In genomic region chr12:121184984-121185894, GRCh38 we compare ENCODE assay signal across 24 cellular contexts. TPM values are rescaled to one million over a fixed set of nuclear protein-coding genes. Genes with fewer than 3 reads are reported as not detected.
DNase-seq lines count a peak whose midpoint lies in the region; ATAC-seq, FAIRE-seq and TF ChIP-seq lines count a peak whose summit lies in the region.
"Had no signal": no experiment of that assay in that cellular context is flagged by ENCODE, and none has a peak within 500 bp of the region (broad histone marks: within the 10 kb centered on the region; RNA-seq: fewer than 3 reads in every experiment).

No MANE protein-coding gene starts in this region.

- TF ChIP-seq POLR2A in K562 (conservative IDR thresholded peaks at IDR 0.05) (no peak), stomach (IDR thresholded peaks at IDR 0.05) (no peak)

- H2AFZ ChIP-seq in GM23338 (peak overlapping the region; percentile 59; the same call in 1 of the 2 replicates), K562 (ENCODE audit: low read depth, low read length) (no peak overlapping the region; the same call in 1 of the 2 replicates)

- no peak for TF ChIP-seq CTCF in GM23338 (conservative IDR thresholded peaks at IDR 0.05; ENCODE audit: low read depth in 2 of 2)
- TF ChIP-seq CTCF in K562 (IDR thresholded peaks at IDR 0.05 in 2 of 3, conservative IDR thresholded peaks at IDR 0.05 in 1 of 3; ENCODE audit: insufficient read depth in 2 of 3, low read depth in 1 of 3, low read length in 3 of 3): no peak
- no peak for TF ChIP-seq CTCF in stomach (IDR thresholded peaks at IDR 0.05)

- H3K4me1 Mint-ChIP-seq in GM23338: no peaks in the 10 kb centered on the region
- peaks cover 0 to 6% (median 0%) of the 10 kb centered on the region in 7 donors for H3K4me1 Mint-ChIP-seq in naive thymus-derived CD4-positive, alpha-beta T cell
- H3K4me1 Mint-ChIP-seq: activated T-helper 17 cell treated with anti-CD3 and anti-CD28 coated beads, Interleukin-2, amount 50 U/mL, for 72 hours; brain had no signal

- H3K27ac Mint-ChIP-seq in GM23338: no peak overlapping the region
- no peak overlapping the region for H3K27ac Mint-ChIP-seq in naive thymus-derived CD4-positive, alpha-beta T cell
- H3K27ac Mint-ChIP-seq: activated CD8-positive, alpha-beta memory T cell treated with anti-CD3 and anti-CD28 coated beads, Interleukin-2, amount 10 ng/mL, durations not matched to agents 7 days and 5 days; activated naive CD8-positive, alpha-beta T cell treated with anti-CD3 and anti-CD28 coated beads, Interleukin-2, amount 50 U/mL, for 24 hours; activated T-helper 17 cell treated with anti-CD3 and anti-CD28 coated beads, Interleukin-2, amount 50 U/mL, for 72 hours; brain had no signal

- no peaks in the 10 kb centered on the region for H3K36me3 Mint-ChIP-seq in GM23338 (ENCODE audit: low read depth)
- peaks cover 5 to 18% (median 12%) of the 10 kb centered on the region in 5 donors for H3K36me3 Mint-ChIP-seq in naive thymus-derived CD4-positive, alpha-beta T cell
- H3K36me3 Mint-ChIP-seq: brain had no signal

- peaks cover 4% of the 10 kb centered on the region for H3K27me3 Mint-ChIP-seq in GM23338 (ENCODE audit: insufficient read depth, low read depth, poor library complexity)
- H3K27me3 Mint-ChIP-seq in naive thymus-derived CD4-positive, alpha-beta T cell: no peaks in the 10 kb centered on the region
- H3K27me3 Mint-ChIP-seq: activated CD8-positive, alpha-beta memory T cell treated with anti-CD3 and anti-CD28 coated beads, Interleukin-2, amount 10 ng/mL, durations not matched to agents 7 days and 5 days; activated naive CD8-positive, alpha-beta T cell treated with anti-CD3 and anti-CD28 coated beads, Interleukin-2, amount 50 U/mL, for 24 hours; activated T-helper 17 cell treated with anti-CD3 and anti-CD28 coated beads, Interleukin-2, amount 50 U/mL, for 72 hours; brain had no signal

- CTCF ChIA-PET in K562 (lab: Yijun Ruan, JAX; ENCODE audit: low intra/inter-chr PET ratio): no interaction called here
- CTCF ChIA-PET in naive thymus-derived CD4-positive, alpha-beta T cell (lab: Charles Lee): no interaction called here

- no peak for ATAC-seq in GM23338
- no peak for ATAC-seq in K562
- peak; percentile 51 for ATAC-seq in naive thymus-derived CD4-positive, alpha-beta T cell
- no peak for ATAC-seq in GM18868 (IDR thresholded peaks at IDR 0.05; ENCODE audit: unreplicated experiment)
- ATAC-seq: activated CD8-positive, alpha-beta memory T cell treated with anti-CD3 and anti-CD28 coated beads, Interleukin-2, amount 10 ng/mL, durations not matched to agents 7 days and 5 days; activated naive CD8-positive, alpha-beta T cell treated with anti-CD3 and anti-CD28 coated beads, Interleukin-2, amount 50 U/mL, for 24 hours; activated T-helper 17 cell treated with anti-CD3 and anti-CD28 coated beads, Interleukin-2, amount 50 U/mL, for 72 hours; heart left ventricle; left lung had no signal

- H3K9me3 Mint-ChIP-seq in GM23338: no peaks in the 10 kb centered on the region
- peaks cover 0 to 5% (median 0%) of the 10 kb centered on the region in 11 donors for H3K9me3 Mint-ChIP-seq in naive thymus-derived CD4-positive, alpha-beta T cell
- H3K9me3 Mint-ChIP-seq: activated naive CD8-positive, alpha-beta T cell treated with anti-CD3 and anti-CD28 coated beads, Interleukin-2, amount 50 U/mL, for 24 hours; activated T-helper 17 cell treated with anti-CD3 and anti-CD28 coated beads, Interleukin-2, amount 50 U/mL, for 72 hours had no signal

- DNase-seq in GM23338 (ENCODE audit: low spot score) (no peak), NOMO-1 treated with dmso at 0.1 percent for 144 hours (lab: John Stamatoyannopoulos, UW; ENCODE audit: unreplicated experiment) (peak; percentile 25), K562 (ENCODE audit: extremely low read depth in 1 of 4, low spot score in 3 of 4) (no peak), NCI-H187 (lab: John Stamatoyannopoulos, UW) (no peak), SKM-1 (lab: John Stamatoyannopoulos, UW; ENCODE audit: unreplicated experiment) (no peak), stomach (no peak)
- no peak for DNase-seq in naive thymus-derived CD4-positive, alpha-beta T cell
- DNase-seq: activated CD8-positive, alpha-beta memory T cell treated with anti-CD3 and anti-CD28 coated beads, Interleukin-2, amount 10 ng/mL, durations not matched to agents 7 days and 5 days; activated naive CD8-positive, alpha-beta T cell treated with anti-CD3 and anti-CD28 coated beads, Interleukin-2, amount 50 U/mL, for 24 hours; DMS79 treated with DMSO at 0.1 percent for 48 hours; HCEC 1CT; heart left ventricle; NCI-H1436 treated with DMSO at 0.1 percent for 48 hours; NCI-H774; stimulated activated CD4-positive, alpha-beta T cell treated with anti-CD3 and anti-CD28 coated beads, Interleukin-2, amount 100 ng/mL, for 48 hours; T-helper 9 cell had no signal

- no peak overlapping the region for H3K9ac ChIP-seq in K562 (ENCODE audit: insufficient read depth in 1 of 2, low read depth in 2 of 2, low read length in 2 of 2)

- H4K20me1 ChIP-seq in GM23338 (replicated peaks; ENCODE audit: insufficient read depth): no peaks in the 10 kb centered on the region
- no peaks in the 10 kb centered on the region for H4K20me1 ChIP-seq in K562 (replicated peaks; ENCODE audit: control insufficient read depth, insufficient read depth, low read length)

- POLR2A ChIA-PET in K562 (lab: Yijun Ruan, JAX): interaction anchor here (0.6 to 1.5 kb wide), 5 partner anchors 10 to 113 kb away, joined by 3 to 4 read pairs (median 3); no protein-coding TSS in a partner anchor
- POLR2A ChIA-PET in naive thymus-derived CD4-positive, alpha-beta T cell (lab: Charles Lee): interaction anchor here (0.6 kb wide), 1 partner anchor 9 kb away, joined by 4 read pairs; no protein-coding TSS in a partner anchor

- no TSS peak for BruUV-seq in K562 (replicated peaks; lab: Mats Ljungman, UMichigan)

- in situ Hi-C loops in K562 (cut with MboI): no loop called here

- H3K79me2 ChIP-seq in GM23338 (replicated peaks; ENCODE audit: insufficient read depth): no peaks in the 10 kb centered on the region
- H3K79me2 ChIP-seq in K562 (ENCODE audit: control insufficient read depth, insufficient read depth, low read length): no peaks in the 10 kb centered on the region

- intact Hi-C loops in K562 (cut with micrococcal nuclease): no loop called here
- intact Hi-C loops in naive thymus-derived CD4-positive, alpha-beta T cell (cut with micrococcal nuclease): no loop called here
- intact Hi-C loops in stomach (cut with DNase I; ENCODE audit: low total_unique reads): no loop called here

- no peaks in the 10 kb centered on the region for H3F3A ChIP-seq in GM23338 (replicated peaks; ENCODE audit: low read depth)

- no peaks in the 10 kb centered on the region for H3K9me3 ChIP-seq in K562 (replicated peaks; ENCODE audit: control insufficient read depth, insufficient read depth, low read depth, low read length)
- H3K9me3 ChIP-seq in naive thymus-derived CD4-positive, alpha-beta T cell (ENCODE audit: control insufficient read depth in 2 of 3, low read length in 3 of 3): no peaks in the 10 kb centered on the region
- H3K9me3 ChIP-seq in stomach: no peaks in the 10 kb centered on the region
- H3K9me3 ChIP-seq: left lung had no signal

- no peaks in the 10 kb centered on the region for H3K9me2 ChIP-seq in GM23338 (ENCODE audit: insufficient read depth)

- no peak for FAIRE-seq in K562 (lab: Jason Lieb, UNC)
- FAIRE-seq: colon, RCC 7860 had no signal

- H3K27me3 ChIP-seq in GM23338 (ENCODE audit: insufficient read depth) (no peaks in the 10 kb centered on the region), K562 (ENCODE audit: control insufficient read depth in 2 of 2, insufficient read depth in 2 of 2, low read length in 2 of 2) (no peaks in the 10 kb centered on the region), stomach (no peaks in the 10 kb centered on the region)
- no peaks in the 10 kb centered on the region for H3K27me3 ChIP-seq in naive thymus-derived CD4-positive, alpha-beta T cell (ENCODE audit: control insufficient read depth in 2 of 2, insufficient read depth in 2 of 2, low read length in 2 of 2)
- H3K27me3 ChIP-seq: heart left ventricle, left lung had no signal

- H3K4me1 ChIP-seq in GM23338 (ENCODE audit: insufficient read depth) (no peaks in the 10 kb centered on the region), K562 (replicated peaks in 1 of 2; ENCODE audit: control insufficient read depth in 2 of 2, insufficient read depth in 2 of 2, low read length in 2 of 2) (peaks cover 17 to 22% of the 10 kb centered on the region in 2 experiments), stomach (no peaks in the 10 kb centered on the region)
- H3K4me1 ChIP-seq in naive thymus-derived CD4-positive, alpha-beta T cell (ENCODE audit: control insufficient read depth in 2 of 2, insufficient read depth in 2 of 2, low read length in 2 of 2): no peaks in the 10 kb centered on the region

- H3K36me3 ChIP-seq in GM23338 (ENCODE audit: insufficient read depth): no peaks in the 10 kb centered on the region
- no peaks in the 10 kb centered on the region for H3K36me3 ChIP-seq in K562 (ENCODE audit: control insufficient read depth, insufficient read depth, low read length)
- no peaks in the 10 kb centered on the region for H3K36me3 ChIP-seq in naive thymus-derived CD4-positive, alpha-beta T cell (ENCODE audit: control insufficient read depth in 2 of 3, insufficient read depth in 3 of 3, low read length in 3 of 3)
- peaks cover 0 to 10% (median 7%) of the 10 kb centered on the region in 4 donors for H3K36me3 ChIP-seq in stomach

- H3K4me3 ChIP-seq in GM23338: no peak overlapping the region
- H3K4me3 ChIP-seq in K562: no peak overlapping the region
- H3K4me3 ChIP-seq in naive thymus-derived CD4-positive, alpha-beta T cell (ENCODE audit: low read length): no peak overlapping the region
- H3K4me3 ChIP-seq in stomach: no peak overlapping the region
- H3K4me3 ChIP-seq: heart left ventricle, left lung, SK-N-MC, smooth muscle cell had no signal

- H3K9me1 ChIP-seq in K562 (ENCODE audit: control insufficient read depth, insufficient read depth, low read length): no peaks in the 10 kb centered on the region

- WGBS in K562 (ENCODE audit: insufficient coverage, low coverage, missing lambda C conversion rate): 61% methylated on average over 7 of the region's 7 CpGs
- WGBS in stomach, 5 donors: 85 to 96% (median 95%) methylated on average over 7 of the region's 7 CpGs

- H3K4me2 ChIP-seq in GM23338: no peak overlapping the region
- no peak overlapping the region for H3K4me2 ChIP-seq in K562 (ENCODE audit: insufficient read depth, low read length)
- H3K4me2 ChIP-seq: smooth muscle cell had no signal

- no peak overlapping the region for H3K27ac ChIP-seq in GM23338 (ENCODE audit: low read depth)
- H3K27ac ChIP-seq in K562 (ENCODE audit: extremely low read depth, low read depth, low read length): no peak overlapping the region
- no peak overlapping the region for H3K27ac ChIP-seq in naive thymus-derived CD4-positive, alpha-beta T cell (ENCODE audit: low read depth, low read length)
- H3K27ac ChIP-seq in stomach: no peak overlapping the region
- H3K27ac ChIP-seq: heart left ventricle, left lung, SK-N-MC had no signal

- no peak overlapping the region for H3K4me3 Mint-ChIP-seq in GM23338
- no peak overlapping the region for H3K4me3 Mint-ChIP-seq in naive thymus-derived CD4-positive, alpha-beta T cell
- H3K4me3 Mint-ChIP-seq: activated CD8-positive, alpha-beta memory T cell treated with anti-CD3 and anti-CD28 coated beads, Interleukin-2, amount 10 ng/mL, durations not matched to agents 7 days and 5 days; activated naive CD8-positive, alpha-beta T cell treated with anti-CD3 and anti-CD28 coated beads, Interleukin-2, amount 50 U/mL, for 24 hours; activated T-helper 17 cell treated with anti-CD3 and anti-CD28 coated beads, Interleukin-2, amount 50 U/mL, for 72 hours; brain had no signal

- no peak for TF ChIP-seq EP300 in K562 (IDR thresholded peaks at IDR 0.05; ENCODE audit: low read length)
- no peak for TF ChIP-seq EP300 in stomach (IDR thresholded peaks at IDR 0.05)

- no peak for TF ChIP-seq RAD21 in K562 (CRISPR knock-in tag; conservative IDR thresholded peaks at IDR 0.05 in 1 of 2, IDR thresholded peaks at IDR 0.05 in 1 of 2)

RNA-seq across cellular contexts. Expression of gene P2RX4, which starts 24.7 kb away (rescaled TPM):
- 18.9 and 19.5 TPM in 2 replicates for total RNA-seq in GM23338 (2014; rRNA removed; shearing (Covaris generic))
- polyA plus RNA-seq in GM23338 (2016; fragmentation: Nextera tagmentation; extraction: Ambion mirVana) (5.6 and 5.9 TPM in 2 replicates), K562 (2011; rRNA removed) (15.4 and 20.8 TPM in 2 replicates), K562 (2014; fragmentation: Illumina TruSeq; extraction: Trizol) (11.7 and 13.0 TPM in 2 replicates), K562 (2014; fragmentation: Nextera tagmentation; extraction: Ambion mirVana) (1 to 10 TPM; 6.6 to 10.0 TPM), K562 (2014; rRNA removed) (21.5 and 23.4 TPM in 2 replicates), stomach (10 to 100 TPM; 14.1 to 29.5 (median 24.0) TPM)
- 40.9 and 60.5 TPM in 2 replicates for total RNA-seq in K562 (2011; cell fraction: chromatin; rRNA removed; ENCODE audit: low replicate concordance)
- total RNA-seq in K562 (2011; cell fraction: nucleolus; rRNA removed): 47.8 and 47.9 TPM in 2 replicates
- total RNA-seq in K562 (2011; cell fraction: nucleoplasm; rRNA removed): 55.4 and 61.5 TPM in 2 replicates
- total RNA-seq in K562 (2014; rRNA removed) (14.3 and 18.9 TPM in 2 replicates), K562 (2014; rRNA removed; fragmentation: Illumina TruSeq; extraction: Trizol) (7.8 and 9.6 TPM in 2 replicates), K562 (2015; rRNA removed; fragmentation: Illumina TruSeq; extraction: Trizol) (8.3 and 10.5 TPM in 2 replicates), K562 (2021) (12.8 and 14.2 TPM in 2 replicates), stomach (10 to 100 TPM; 13.8 to 65.2 (median 28.8) TPM)
- 21.4 and 26.2 TPM in 2 replicates for polyA plus RNA-seq in K562 (2011; cell fraction: cytosol; rRNA removed)
- 26.6 and 29.1 TPM in 2 replicates for polyA plus RNA-seq in K562 (2011; cell fraction: nucleus; rRNA removed)
- polyA plus RNA-seq in K562 (2012): 12.8 and 57.1 TPM in 2 replicates
- 14.9 and 19.2 TPM in 2 replicates for polyA minus RNA-seq in K562 (2011; rRNA and poly(A)+ RNA removed)
- 5.3 and 9.4 TPM in 2 replicates for polyA minus RNA-seq in K562 (2011; cell fraction: cytosol; rRNA and poly(A)+ RNA removed)
- 10.4 and 14.0 TPM in 2 replicates for polyA minus RNA-seq in K562 (2011; cell fraction: nucleus; rRNA and poly(A)+ RNA removed)
- total RNA-seq in naive thymus-derived CD4-positive, alpha-beta T cell: 10 to 100 TPM; 34.1 to 56.9 (median 40.5) TPM
- polyA plus RNA-seq in naive thymus-derived CD4-positive, alpha-beta T cell: 10 to 100 TPM; 42.0 to 42.9 TPM

RNA-seq across cellular contexts. Expression of gene P2RX7, which starts 52.6 kb away (rescaled TPM):
- total RNA-seq in GM23338 (2014; rRNA removed; shearing (Covaris generic)): 0.24 and 0.74 TPM in 2 replicates
- 0.43 and 0.48 TPM in 2 replicates for polyA plus RNA-seq in GM23338 (2016; fragmentation: Nextera tagmentation; extraction: Ambion mirVana)
- total RNA-seq in K562 (2011; cell fraction: chromatin; rRNA removed; ENCODE audit: low replicate concordance): 0.42 TPM in 1 of 2 replicates, not detected in the other
- 0.13 TPM in 1 of 2 replicates, not detected in the other for total RNA-seq in K562 (2011; cell fraction: nucleolus; rRNA removed)
- total RNA-seq in K562 (2011; cell fraction: nucleoplasm; rRNA removed): 0.31 and 0.37 TPM in 2 replicates
- total RNA-seq in K562 (2014; rRNA removed): 0.09 and 0.20 TPM in 2 replicates
- 0.38 and 0.44 TPM in 2 replicates for total RNA-seq in K562 (2014; rRNA removed; fragmentation: Illumina TruSeq; extraction: Trizol)
- total RNA-seq in K562 (2015; rRNA removed; fragmentation: Illumina TruSeq; extraction: Trizol): 0.25 and 0.30 TPM in 2 replicates
- 0.40 TPM in 2 replicates for total RNA-seq in K562 (2021)
- 0.04 and 0.12 TPM in 2 replicates for polyA plus RNA-seq in K562 (2011; rRNA removed)
- 0.04 TPM in 1 of 2 replicates, not detected in the other for polyA plus RNA-seq in K562 (2011; cell fraction: cytosol; rRNA removed)
- polyA plus RNA-seq in K562 (2011; cell fraction: nucleus; rRNA removed): 0.08 TPM in 1 of 2 replicates, not detected in the other
- polyA plus RNA-seq in K562 (2012): 0.68 and 6.5 TPM in 2 replicates
- 0.46 and 0.65 TPM in 2 replicates for polyA plus RNA-seq in K562 (2014; fragmentation: Illumina TruSeq; extraction: Trizol)
- polyA plus RNA-seq in K562 (2014; fragmentation: Nextera tagmentation; extraction: Ambion mirVana): under 1 TPM; 0.30 to 0.38 TPM
- polyA plus RNA-seq in K562 (2014; rRNA removed): 0.15 and 0.27 TPM in 2 replicates
- polyA minus RNA-seq in K562 (2011; rRNA and poly(A)+ RNA removed): not detected in 2 replicates
- not detected in 2 replicates for polyA minus RNA-seq in K562 (2011; cell fraction: cytosol; rRNA and poly(A)+ RNA removed)
- not detected in 2 replicates for polyA minus RNA-seq in K562 (2011; cell fraction: nucleus; rRNA and poly(A)+ RNA removed)
- 10 to 100 TPM in 1 of 5 experiments, 1 to 10 TPM in 4; 4.1 to 14.7 (median 6.3) TPM for total RNA-seq in naive thymus-derived CD4-positive, alpha-beta T cell
- polyA plus RNA-seq in naive thymus-derived CD4-positive, alpha-beta T cell: 1 to 10 TPM; 2.0 to 5.1 TPM
- 1 to 10 TPM in 3 of 5 donors, not detected in 2; 1.3 to 2.2 (median 1.8) TPM for total RNA-seq in stomach
- polyA plus RNA-seq in stomach: under 1 TPM; 0.31 to 0.60 (median 0.46) TPM
